ENCODE assay signal across 9 cellular contexts in genomic region chr11:68471360-68472340, GRCh38. TPM values are rescaled to one million over a fixed set of nuclear protein-coding genes. Genes with fewer than 3 reads are reported as not detected.
DNase-seq lines count a peak whose midpoint lies in the region; FAIRE-seq and TF ChIP-seq lines count a peak whose summit lies in the region.
"Had no signal": no experiment of that assay in that cellular context is flagged by ENCODE, and none has a peak within 500 bp of the region (broad histone marks: within the 10 kb centered on the region; RNA-seq: fewer than 3 reads in every experiment).

No MANE protein-coding gene starts in this region.

- TF ChIP-seq POLR2A in GM12891 (IDR thresholded peaks at IDR 0.05; ENCODE audit: low read depth, low read length) (no peak), breast epithelium (IDR thresholded peaks at IDR 0.05) (no peak), adrenal gland (IDR thresholded peaks at IDR 0.05) (no peak)

- H3K36me3 ChIP-seq in breast epithelium, result no peaks in the 10 kb centered on the region
- H3K36me3 ChIP-seq in skeletal muscle tissue (ENCODE audit: control insufficient read depth in 3 of 3, insufficient read depth in 3 of 3, low read length in 3 of 3), result no peaks in the 10 kb centered on the region
- H3K36me3 ChIP-seq in adrenal gland (replicated peaks in 1 of 2), result no peaks in the 10 kb centered on the region

- H3K4me1 ChIP-seq in breast epithelium, result peaks cover 9 to 12% of the 10 kb centered on the region in 2 donors
- peaks cover 47 to 61% (median 53%) of the 10 kb centered on the region in 3 donors for H3K4me1 ChIP-seq in skeletal muscle tissue (ENCODE audit: control insufficient read depth in 3 of 3, insufficient read depth in 3 of 3, low read length in 3 of 3)
- peaks cover 36 to 70% of the 10 kb centered on the region in 2 donors for H3K4me1 ChIP-seq in adrenal gland (replicated peaks in 1 of 2)

- H3K4me3 ChIP-seq in breast epithelium (peak overlapping the region in 1 of 3 donors; percentile 5), skeletal muscle tissue (ENCODE audit: low read length in 3 of 3) (peak overlapping the region; percentile 16 to 41 (median 31)), adrenal gland (no peak overlapping the region)
- H3K4me3 ChIP-seq: coronary artery had no signal

- H3K27me3 ChIP-seq in breast epithelium (no peaks in the 10 kb centered on the region), skeletal muscle tissue (ENCODE audit: control insufficient read depth in 3 of 3, insufficient read depth in 3 of 3, low read length in 3 of 3) (no peaks in the 10 kb centered on the region), adrenal gland (no peaks in the 10 kb centered on the region)

- FAIRE-seq in GM12891 (lab: Jason Lieb, UNC), result peak; percentile 76

- intact Hi-C loops in breast epithelium (cut with DNase I; ENCODE audit: low total_unique reads), result no loop called here
- intact Hi-C loops in adrenal gland (cut with DNase I), result no loop called here

- 81 to 84% (median 82%) methylated on average over 17 of the region's 17 CpGs for WGBS in adrenal gland, 4 donors

- no peaks in the 10 kb centered on the region for H3K9me3 ChIP-seq in breast epithelium
- H3K9me3 ChIP-seq in skeletal muscle tissue (ENCODE audit: control insufficient read depth in 3 of 3, low read length in 3 of 3), result no peaks in the 10 kb centered on the region
- H3K9me3 ChIP-seq in adrenal gland (replicated peaks in 1 of 3), result no peaks in the 10 kb centered on the region

- DNase-seq in GM12891 (ENCODE audit: insufficient read length, low spot score) (no peak), SW 1271 (lab: John Stamatoyannopoulos, UW) (peak; percentile 53 to 60), breast epithelium (ENCODE audit: low spot score in 2 of 2) (no peak), NCI-H774 (lab: John Stamatoyannopoulos, UW) (no peak), adrenal gland (no peak), epidermal melanocyte (ENCODE audit: insufficient read length, low spot score) (no peak), SHP77 treated with DMSO at 0.1 percent for 48 hours (lab: John Stamatoyannopoulos, UW) (no peak)

- no peak for TF ChIP-seq CTCF in breast epithelium (IDR thresholded peaks at IDR 0.05)
- no peak for TF ChIP-seq CTCF in adrenal gland (IDR thresholded peaks at IDR 0.05)

- H3K9ac ChIP-seq in skeletal muscle tissue (ENCODE audit: low read depth in 1 of 3, low read length in 3 of 3), result no peak overlapping the region

- H3K27ac ChIP-seq in breast epithelium (peak overlapping the region; percentile 25 to 40), skeletal muscle tissue (ENCODE audit: low read depth, low read length) (no peak overlapping the region), adrenal gland (peak overlapping the region in 1 of 5 donors; percentile 20)
- H3K27ac ChIP-seq: coronary artery had no signal

TF ChIP-seq in GM12891, 5 proteins besides CTCF, POLR2A, EP300 and RAD21:
- TF ChIP-seq POU2F2 (IDR thresholded peaks at IDR 0.05; ENCODE audit: low read depth, low read length) (no peak), TAF1 (IDR thresholded peaks at IDR 0.05; ENCODE audit: low read depth, low read length) (no peak), POLR2AphosphoS5 (IDR thresholded peaks at IDR 0.05; ENCODE audit: low read depth, low read length) (no peak), PAX5 (IDR thresholded peaks at IDR 0.05; ENCODE audit: insufficient read depth, low read length, severe bottlenecking) (no peak), SPI1 (IDR thresholded peaks at IDR 0.05; ENCODE audit: low read depth, low read length) (peak; percentile 24; the same call in 1 of the 2 replicates)

RNA-seq across cellular contexts. Expression of gene PPP6R3, which starts 11.1 kb away (rescaled TPM):
- 31.2 TPM for polyA plus RNA-seq in GM12891 (2012; ENCODE audit: low read depth, missing spikeins)
- total RNA-seq in breast epithelium (100 to 1,000 TPM; 113 to 227 (median 183) TPM), skeletal muscle tissue (103 TPM), adrenal gland (100 to 1,000 TPM in 2 of 8 donors, 10 to 100 TPM in 6; 68.9 to 180 (median 94.0) TPM)
- polyA plus RNA-seq in adrenal gland, result 10 to 100 TPM; 40.2 to 65.6 (median 52.9) TPM

Comparison
In these comparisons a context has a peak if more than half of its experiments do, and no peak if none do; other contexts are left out.
1. DNase-seq: peak in SW 1271 (2 of 2); none in GM12891 (single experiment), breast epithelium (0 of 2), NCI-H774 (single experiment), adrenal gland (0 of 7), epidermal melanocyte (single experiment) and SHP77 treated with DMSO at 0.1 percent for 48 hours (single experiment).
2. H3K4me3 ChIP-seq: peak in skeletal muscle tissue (3 of 3); none in adrenal gland (0 of 4).